ENCODE assay signal across 16 cellular contexts in the genomic region with DNA sequence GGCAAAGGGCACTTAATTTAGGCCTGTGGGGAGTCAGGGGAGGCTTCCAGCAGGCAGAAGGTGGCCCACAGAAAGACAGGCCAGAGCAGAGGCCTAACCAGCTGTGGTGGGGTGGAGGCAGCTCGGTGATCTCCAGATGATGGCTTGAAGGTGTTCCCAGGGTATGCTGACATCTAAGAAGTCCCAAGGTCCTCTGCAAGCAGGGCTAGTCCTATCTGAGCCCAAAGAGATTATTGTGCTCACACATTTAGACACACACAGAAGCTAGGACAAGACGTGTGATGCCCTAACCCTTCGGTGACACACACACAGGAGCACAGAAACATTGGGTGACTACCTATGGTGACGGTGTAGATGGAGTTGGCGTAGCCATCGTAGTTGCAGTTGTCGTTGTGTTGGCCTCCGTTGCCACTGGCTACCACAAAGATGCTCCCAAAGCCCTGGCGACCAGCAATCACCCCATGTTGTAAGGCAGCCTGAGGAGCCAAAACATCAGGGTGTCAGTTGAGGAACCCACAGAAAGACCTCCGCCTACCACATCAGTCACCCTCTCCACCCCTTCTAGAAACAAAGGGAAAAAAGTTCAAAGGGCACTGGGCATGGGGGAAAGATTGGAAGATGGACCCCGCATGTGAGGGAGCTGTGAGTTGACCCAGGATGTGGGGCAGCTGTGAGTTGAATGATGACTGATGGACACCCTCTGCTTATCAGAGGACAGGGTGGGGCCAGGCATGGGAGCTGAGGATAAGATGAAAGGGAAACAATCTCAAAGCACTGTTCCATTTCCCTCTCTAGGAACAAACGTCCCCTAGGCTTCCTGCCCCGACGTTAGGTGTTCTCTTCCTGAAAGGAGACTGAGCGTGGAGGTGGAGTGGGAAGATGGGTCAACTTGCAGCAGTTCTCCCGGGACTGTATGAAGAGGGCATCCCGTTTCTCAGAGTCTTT. TPM values are rescaled to one million over a fixed set of nuclear protein-coding genes. Genes with fewer than 3 reads are reported as not detected.
DNase-seq lines count a peak whose midpoint lies in the region; ATAC-seq and TF ChIP-seq lines count a peak whose summit lies in the region.
"Had no signal": no experiment of that assay in that cellular context is flagged by ENCODE, and none has a peak within 500 bp of the region (broad histone marks: within the 10 kb centered on the region; RNA-seq: fewer than 3 reads in every experiment).

No MANE protein-coding gene starts in this region.

- TF ChIP-seq POLR2A in breast epithelium (IDR thresholded peaks at IDR 0.05) (no peak), transverse colon (IDR thresholded peaks at IDR 0.05) (no peak)

- no peaks in the 10 kb centered on the region for H3K27me3 ChIP-seq in breast epithelium
- H3K27me3 ChIP-seq in transverse colon: no peaks in the 10 kb centered on the region
- H3K27me3 ChIP-seq: upper lobe of right lung had no signal

- H3K9me3 ChIP-seq in breast epithelium (no peaks in the 10 kb centered on the region), transverse colon (no peaks in the 10 kb centered on the region)
- H3K9me3 ChIP-seq: upper lobe of right lung had no signal

- POLR2A ChIA-PET in MCF 10A (lab: Yijun Ruan, JAX): interaction anchor here (0.7 to 4.5 kb wide), 4 partner anchors 8 to 45 kb away, joined by 3 to 14 read pairs (median 4); a partner anchor contains a TSS

- in situ Hi-C loops in transverse colon (cut with MboI; ENCODE audit: low pct_ligation_motif_present in 1 of 4, low pct_unique_long_range_greater_than_20kb in 1 of 4, low sequenced_read_pairs in 3 of 4): no loop called here

- H3K36me3 Mint-ChIP-seq in MCF 10A (ENCODE audit: insufficient read depth, unreplicated experiment): peaks cover 65% of the 10 kb centered on the region
- peaks cover 16% of the 10 kb centered on the region for H3K36me3 Mint-ChIP-seq in chondrocyte (ENCODE audit: low read depth)
- H3K36me3 Mint-ChIP-seq in neural crest cell (ENCODE audit: low read depth): peaks cover 2% of the 10 kb centered on the region
- H3K36me3 Mint-ChIP-seq in Calu3 (ENCODE audit: insufficient read depth, unreplicated experiment): peaks cover 35% of the 10 kb centered on the region

- H3K27ac ChIP-seq in breast epithelium (peak overlapping the region; percentile 89 to 93), transverse colon (peak overlapping the region; percentile 83 to 91 (median 86))
- H3K27ac ChIP-seq: upper lobe of right lung had no signal

- H3K9me3 Mint-ChIP-seq in MCF 10A (ENCODE audit: unreplicated experiment) (no peaks in the 10 kb centered on the region), chondrocyte (ENCODE audit: low read depth) (no peaks in the 10 kb centered on the region), neural crest cell (no peaks in the 10 kb centered on the region), Calu3 (ENCODE audit: low read depth, unreplicated experiment) (no peaks in the 10 kb centered on the region)
- H3K9me3 Mint-ChIP-seq: activated B cell treated with CpG ODN at 0.5 μM for 24 hours; activated naive CD8-positive, alpha-beta T cell treated with anti-CD3 and anti-CD28 coated beads, Interleukin-2, amount 10 ng/mL, durations not matched to agents 7 days and 5 days had no signal

- H3K4me3 Mint-ChIP-seq in MCF 10A (ENCODE audit: unreplicated experiment) (no peak overlapping the region), chondrocyte (ENCODE audit: unreplicated experiment) (no peak overlapping the region), neural crest cell (peak overlapping the region; percentile 10), Calu3 (ENCODE audit: low read depth, unreplicated experiment) (no peak overlapping the region)
- H3K4me3 Mint-ChIP-seq: activated B cell treated with CpG ODN at 0.5 μM for 24 hours; activated naive CD8-positive, alpha-beta T cell treated with anti-CD3 and anti-CD28 coated beads, Interleukin-2, amount 10 ng/mL, durations not matched to agents 7 days and 5 days had no signal

- CTCF ChIA-PET in MCF 10A (lab: Yijun Ruan, JAX) (interaction anchor here (0.6 to 1.1 kb wide), 2 partner anchors 78 to 385 kb away, joined by 3 to 4 read pairs; no protein-coding TSS in a partner anchor), Calu3 (lab: Charles Lee) (no interaction called here)

- no peak for TF ChIP-seq EP300 in transverse colon (IDR thresholded peaks at IDR 0.05; ENCODE audit: low read depth)

- BruUV-seq in MCF 10A (replicated peaks; lab: Mats Ljungman, UMichigan) (no TSS peak), Calu3 (replicated peaks; lab: Mats Ljungman, UMichigan) (no TSS peak)

- H3K27me3 Mint-ChIP-seq in MCF 10A (ENCODE audit: insufficient read depth, unreplicated experiment) (no peaks in the 10 kb centered on the region), chondrocyte (ENCODE audit: low read depth) (no peaks in the 10 kb centered on the region), neural crest cell (ENCODE audit: low read depth) (no peaks in the 10 kb centered on the region), Calu3 (ENCODE audit: unreplicated experiment) (no peaks in the 10 kb centered on the region)
- H3K27me3 Mint-ChIP-seq: activated B cell treated with CpG ODN at 0.5 μM for 24 hours; activated naive CD8-positive, alpha-beta T cell treated with anti-CD3 and anti-CD28 coated beads, Interleukin-2, amount 10 ng/mL, durations not matched to agents 7 days and 5 days had no signal

- peaks cover 14% of the 10 kb centered on the region for H3K4me1 Mint-ChIP-seq in MCF 10A (ENCODE audit: insufficient read depth, unreplicated experiment)
- peaks cover 41% of the 10 kb centered on the region for H3K4me1 Mint-ChIP-seq in chondrocyte (ENCODE audit: low read depth)
- H3K4me1 Mint-ChIP-seq in neural crest cell: peaks cover 30% of the 10 kb centered on the region
- no peaks in the 10 kb centered on the region for H3K4me1 Mint-ChIP-seq in Calu3 (ENCODE audit: low read depth, unreplicated experiment)

- no peak for ATAC-seq in HG03457 (IDR thresholded peaks at IDR 0.05; ENCODE audit: unreplicated experiment)
- no peak for ATAC-seq in HG02885 (IDR thresholded peaks at IDR 0.05; ENCODE audit: poor library complexity, unreplicated experiment)
- ATAC-seq: upper lobe of right lung had no signal

- 74 to 84% methylated on average over 5 to 17 of the region's 17 CpGs for WGBS in transverse colon (ENCODE audit: low coverage in 1 of 2), 2 donors

- TF ChIP-seq CTCF in breast epithelium (IDR thresholded peaks at IDR 0.05) (no peak), MCF 10A (IDR thresholded peaks at IDR 0.05; ENCODE audit: unreplicated experiment) (no peak), chondrocyte (IDR thresholded peaks at IDR 0.05) (no peak), neural crest cell (conservative IDR thresholded peaks at IDR 0.05) (no peak), transverse colon (IDR thresholded peaks at IDR 0.05) (no peak), Calu3 (IDR thresholded peaks at IDR 0.05; ENCODE audit: unreplicated experiment) (no peak)

- H3K4me1 ChIP-seq in breast epithelium (peaks cover 14 to 27% of the 10 kb centered on the region in 2 donors), transverse colon (peaks cover 45 to 74% (median 67%) of the 10 kb centered on the region in 4 donors)

- H3K36me3 ChIP-seq in breast epithelium (no peaks in the 10 kb centered on the region), transverse colon (peaks cover 0 to 28% (median 11%) of the 10 kb centered on the region in 4 donors)

- DNase-seq in breast epithelium (ENCODE audit: low spot score in 2 of 2): peak; percentile 12 to 33
- DNase-seq in MCF 10A (ENCODE audit: unreplicated experiment): no peak
- DNase-seq in chondrocyte (ENCODE audit: low spot score): no peak
- no peak for DNase-seq in neural crest cell (ENCODE audit: low read depth, low spot score)
- DNase-seq in transverse colon: peak; percentile 28
- no peak for DNase-seq in Calu3
- DNase-seq: activated B cell treated with CpG ODN at 0.5 μM for 24 hours; foreskin melanocyte; H7; NCI-H1105; stimulated activated CD4-positive, alpha-beta T cell treated with anti-CD3 and anti-CD28 coated beads, Interleukin-4, amount 100 ng/mL, for 24 hours; SW 1271; upper lobe of right lung had no signal

- H3K4me3 ChIP-seq in breast epithelium (no peak overlapping the region), transverse colon (no peak overlapping the region)
- H3K4me3 ChIP-seq: upper lobe of right lung had no signal

- H3K27ac Mint-ChIP-seq in MCF 10A (ENCODE audit: low read depth, unreplicated experiment) (no peak overlapping the region), chondrocyte (ENCODE audit: unreplicated experiment) (peak overlapping the region; percentile 22), neural crest cell (ENCODE audit: unreplicated experiment) (peak overlapping the region; percentile 12), Calu3 (ENCODE audit: unreplicated experiment) (no peak overlapping the region)
- H3K27ac Mint-ChIP-seq: activated B cell treated with CpG ODN at 0.5 μM for 24 hours; activated naive CD8-positive, alpha-beta T cell treated with anti-CD3 and anti-CD28 coated beads, Interleukin-2, amount 10 ng/mL, durations not matched to agents 7 days and 5 days had no signal

- intact Hi-C loops in breast epithelium (cut with DNase I; ENCODE audit: low total_unique reads): loop anchor here (10.0 kb wide), 1 partner anchor 349 kb away; no protein-coding TSS in a partner anchor
- intact Hi-C loops in MCF 10A (cut with micrococcal nuclease): no loop called here
- intact Hi-C loops in transverse colon (cut with DNase I; ENCODE audit: low total_unique reads): loop anchor here (1.0 to 10.0 kb wide), 2 partner anchors 26 to 339 kb away; no protein-coding TSS in a partner anchor
- intact Hi-C loops in Calu3 (cut with micrococcal nuclease; ENCODE audit: unreplicated experiment): no loop called here

RNA-seq across cellular contexts. Expression of a gene that starts 7.9 kb away (rescaled TPM):
- total RNA-seq in breast epithelium (10 to 100 TPM; 43.2 to 51.5 (median 44.2) TPM), MCF 10A (2022) (58.6 and 61.8 TPM in 2 replicates), chondrocyte (42.8 to 71.0 TPM (median 43.0 TPM) in 3 replicates), neural crest cell (49.7 and 53.1 TPM in 2 replicates), transverse colon (100 to 1,000 TPM; 182 to 432 (median 204) TPM), Calu3 (2022) (44.3 and 49.2 TPM in 2 replicates)

RNA-seq across cellular contexts. Expression of a gene that starts 8.5 kb away (rescaled TPM):
- total RNA-seq in breast epithelium (10 to 100 TPM; 12.3 to 13.3 (median 12.5) TPM), MCF 10A (2022) (23.3 TPM in 2 replicates), chondrocyte (21.8 to 26.1 TPM (median 24.7 TPM) in 3 replicates), neural crest cell (47.2 and 47.5 TPM in 2 replicates), transverse colon (100 to 1,000 TPM in 1 of 4 donors, 10 to 100 TPM in 3; 11.1 to 139 (median 14.5) TPM), Calu3 (2022) (19.2 and 20.0 TPM in 2 replicates)

RNA-seq across cellular contexts. Expression of a gene that starts 24.8 kb away (rescaled TPM):
- total RNA-seq in breast epithelium (1,000 to 10,000 TPM in 2 of 3 donors, 100 to 1,000 TPM in 1; 602 to 1,663 (median 1,380) TPM), MCF 10A (2022) (18.0 and 45.4 TPM in 2 replicates), chondrocyte (854 to 4,666 TPM (median 4,556 TPM) in 3 replicates), neural crest cell (6.4 and 7.7 TPM in 2 replicates), transverse colon (1,000 to 10,000 TPM in 3 of 4 donors, 100 to 1,000 TPM in 1; 899 to 4,235 (median 1,393) TPM), Calu3 (2022) (4.6 and 6.6 TPM in 2 replicates)

RNA-seq across cellular contexts. Expression of a gene that starts 45.5 kb away (rescaled TPM):
- total RNA-seq in breast epithelium: 10 to 100 TPM; 45.2 to 86.7 (median 49.5) TPM
- 17.5 and 18.4 TPM in 2 replicates for total RNA-seq in MCF 10A (2022)
- total RNA-seq in chondrocyte: 32.4 to 42.5 TPM (median 38.8 TPM) in 3 replicates
- 33.5 and 37.6 TPM in 2 replicates for total RNA-seq in neural crest cell
- total RNA-seq in transverse colon: 10 to 100 TPM; 68.1 to 95.0 (median 78.2) TPM
- 12.2 and 15.4 TPM in 2 replicates for total RNA-seq in Calu3 (2022)

Comparison
In these comparisons a context has a peak if more than half of its experiments do, and no peak if none do; other contexts are left out.
1. DNase-seq: peak in breast epithelium (2 of 2) and transverse colon (single experiment); none in MCF 10A (single experiment), chondrocyte (single experiment), neural crest cell (single experiment) and Calu3 (single experiment).
2. RNA of a gene that starts 24.8 kb away (total RNA-seq): 854 to 4,666 TPM in chondrocyte, 899 to 4,235 TPM in transverse colon and 602 to 1,663 TPM in breast epithelium; 18.0 to 45.4 TPM in MCF 10A, 6.4 to 7.7 TPM in neural crest cell and 4.6 to 6.6 TPM in Calu3; every median in the first group is over 10 times any median in the second.
3. intact Hi-C loops: an anchor here in breast epithelium (10.0 kb wide) and transverse colon (1.0 to 10.0 kb wide); none called in MCF 10A and Calu3.
4. H3K27ac Mint-ChIP-seq: peak in chondrocyte (single experiment) and neural crest cell (single experiment); none in MCF 10A (single experiment) and Calu3 (single experiment).